In the genomic region with DNA sequence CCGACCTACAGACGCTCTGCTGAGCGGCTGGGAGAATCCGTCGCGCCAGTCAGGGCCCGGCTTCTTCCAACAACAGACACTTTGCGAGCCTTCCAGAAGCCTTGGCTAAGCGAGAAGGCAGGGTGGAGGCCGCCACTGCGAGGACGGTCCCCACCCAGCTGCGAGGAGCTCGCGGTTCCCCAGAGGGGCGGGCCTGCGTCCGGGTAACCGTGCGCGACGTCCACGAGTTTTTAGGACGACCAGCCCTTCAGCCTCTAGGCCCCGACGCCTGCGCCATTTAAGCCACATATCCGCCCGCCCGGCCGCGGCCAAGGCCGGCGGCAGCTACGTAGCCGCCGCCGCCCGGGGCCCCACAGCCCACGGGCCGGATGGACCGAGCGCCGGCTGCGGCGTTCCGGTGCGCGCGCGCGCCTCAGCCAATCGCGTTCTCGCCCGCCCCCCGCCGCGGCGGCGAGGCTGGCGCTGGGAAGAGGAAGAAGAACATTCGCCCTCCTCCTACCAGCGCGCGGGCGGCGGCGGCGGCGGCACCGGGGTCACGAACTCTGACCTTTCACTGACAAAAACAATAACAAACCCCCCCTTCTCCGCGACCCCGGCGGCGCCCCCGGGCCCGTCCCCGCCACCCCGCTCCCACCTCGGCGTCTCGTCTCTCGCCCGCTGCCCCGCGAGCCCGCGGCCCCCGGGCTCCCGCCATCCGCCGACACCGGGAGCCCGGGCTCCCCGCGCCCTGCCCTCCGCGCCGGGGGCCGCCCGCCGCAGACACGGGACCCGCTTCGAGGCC, we compare ENCODE assay signal across 1 cellular context.
TF ChIP-seq lines count a peak whose summit lies in the region.

A gene (plus strand): TSS at position 479 of the 781 bp plus-strand sequence. CDS start 56,332 bp downstream, outside the sequence.

TF ChIP-seq in K562, 482 proteins besides CTCF, POLR2A, EP300 and RAD21 (continued from another document and continues in another):
- TF ChIP-seq, protein P1, sequence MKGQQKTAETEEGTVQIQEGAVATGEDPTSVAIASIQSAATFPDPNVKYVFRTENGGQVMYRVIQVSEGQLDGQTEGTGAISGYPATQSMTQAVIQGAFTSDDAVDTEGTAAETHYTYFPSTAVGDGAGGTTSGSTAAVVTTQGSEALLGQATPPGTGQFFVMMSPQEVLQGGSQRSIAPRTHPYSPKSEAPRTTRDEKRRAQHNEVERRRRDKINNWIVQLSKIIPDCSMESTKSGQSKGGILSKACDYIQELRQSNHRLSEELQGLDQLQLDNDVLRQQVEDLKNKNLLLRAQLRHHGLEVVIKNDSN (CRISPR knock-in tag; IDR thresholded peaks at IDR 0.05) = 0 out of 2 replicates have a peak, but pooled peaks have one; percentile 17
- TF ChIP-seq MTA2 (IDR thresholded peaks at IDR 0.05; ENCODE audit: low read depth) (peak; percentile 24; the same call in 1 of the 2 replicates), COPS2 (conservative IDR thresholded peaks at IDR 0.05) (no peak), NRF1 (conservative IDR thresholded peaks at IDR 0.05 in 1 of 2, IDR thresholded peaks at IDR 0.05 in 1 of 2) (peak; percentile 77 to 83; a peak in 3 of 4 replicates), ZNF232 (CRISPR knock-in tag; IDR thresholded peaks at IDR 0.05) (0 out of 2 replicates have a peak, but pooled peaks have one; percentile 13), ZNF12 (CRISPR knock-in tag; IDR thresholded peaks at IDR 0.05) (no peak; the same call in 1 of the 2 replicates), TAF15 (IDR thresholded peaks at IDR 0.05; ENCODE audit: low read depth, low read length) (no peak), HNRNPLL (IDR thresholded peaks at IDR 0.05; ENCODE audit: low read depth, low read length, poor library complexity, severe bottlenecking) (peak; percentile 85), PML (IDR thresholded peaks at IDR 0.05; ENCODE audit: low read length) (peak; percentile 45; the same call in 1 of the 2 replicates), BCOR (IDR thresholded peaks at IDR 0.05) (0 out of 2 replicates have a peak, but pooled peaks have one; percentile 20), ZNF695 (CRISPR knock-in tag; IDR thresholded peaks at IDR 0.05) (no peak), DDX20 (tag; IDR thresholded peaks at IDR 0.05; ENCODE audit: low read depth) (no peak), ZNF24 (IDR thresholded peaks at IDR 0.05) (peak; percentile 29; the same call in 1 of the 2 replicates), ESRRA (IDR thresholded peaks at IDR 0.05; ENCODE audit: borderline replicate concordance, low read depth) (no peak; the same call in 1 of the 2 replicates), MTF1 (CRISPR knock-in tag; IDR thresholded peaks at IDR 0.05; ENCODE audit: borderline replicate concordance) (no peak), C11orf30 (IDR thresholded peaks at IDR 0.05; ENCODE audit: low read depth) (no peak), PHF21A (IDR thresholded peaks at IDR 0.05; ENCODE audit: borderline replicate concordance, low read depth) (no peak), CBX3 (IDR thresholded peaks at IDR 0.05; ENCODE audit: borderline replicate concordance in 1 of 2, low read length in 2 of 2) (no peak), MXI1 (IDR thresholded peaks at IDR 0.05; ENCODE audit: low read depth, low read length) (no peak), SAP30 (IDR thresholded peaks at IDR 0.05; ENCODE audit: borderline replicate concordance, insufficient read depth, low read depth, low read length, poor library complexity, severe bottlenecking) (peak; percentile 77), POLR2AphosphoS2 (IDR thresholded peaks at IDR 0.05; ENCODE audit: low read length) (0 out of 2 replicates have a peak, but pooled peaks have one; percentile 43), CCNT2 (IDR thresholded peaks at IDR 0.05; ENCODE audit: borderline replicate concordance, extremely low read depth, insufficient read length, low read depth, low read length) (peak; percentile 87), YBX1 (IDR thresholded peaks at IDR 0.05) (no peak), MYNN (IDR thresholded peaks at IDR 0.05) (no peak), MYNN (CRISPR knock-in tag; IDR thresholded peaks at IDR 0.05) (no peak), ERF (CRISPR knock-in tag; IDR thresholded peaks at IDR 0.05) (0 out of 2 replicates have a peak, but pooled peaks have one; percentile 74), GTF2F1 (IDR thresholded peaks at IDR 0.05; ENCODE audit: low read depth, low read length) (0 out of 2 replicates have a peak, but pooled peaks have one; percentile 46), ILF3 (IDR thresholded peaks at IDR 0.05; ENCODE audit: borderline replicate concordance) (peak; percentile 41; the same call in 1 of the 2 replicates), SIN3A (IDR thresholded peaks at IDR 0.05; ENCODE audit: borderline replicate concordance in 2 of 2, control insufficient read depth in 1 of 2, low read depth in 2 of 2, low read length in 2 of 2) (peak; percentile 74 to 87; a peak in 3 of 4 replicates), CBFA2T2 (conservative IDR thresholded peaks at IDR 0.05) (no peak), ETV5 (CRISPR knock-in tag; IDR thresholded peaks at IDR 0.05; ENCODE audit: low read depth) (0 out of 2 replicates have a peak, but pooled peaks have one; percentile 33), SMARCA5 (IDR thresholded peaks at IDR 0.05) (no peak)
- TF ChIP-seq, protein P2, sequence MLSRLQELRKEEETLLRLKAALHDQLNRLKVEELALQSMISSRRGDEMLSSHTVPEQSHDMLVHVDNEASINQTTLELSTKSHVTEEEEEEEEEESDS (CRISPR knock-in tag; IDR thresholded peaks at IDR 0.05) = no peak
- TF ChIP-seq, protein P3, sequence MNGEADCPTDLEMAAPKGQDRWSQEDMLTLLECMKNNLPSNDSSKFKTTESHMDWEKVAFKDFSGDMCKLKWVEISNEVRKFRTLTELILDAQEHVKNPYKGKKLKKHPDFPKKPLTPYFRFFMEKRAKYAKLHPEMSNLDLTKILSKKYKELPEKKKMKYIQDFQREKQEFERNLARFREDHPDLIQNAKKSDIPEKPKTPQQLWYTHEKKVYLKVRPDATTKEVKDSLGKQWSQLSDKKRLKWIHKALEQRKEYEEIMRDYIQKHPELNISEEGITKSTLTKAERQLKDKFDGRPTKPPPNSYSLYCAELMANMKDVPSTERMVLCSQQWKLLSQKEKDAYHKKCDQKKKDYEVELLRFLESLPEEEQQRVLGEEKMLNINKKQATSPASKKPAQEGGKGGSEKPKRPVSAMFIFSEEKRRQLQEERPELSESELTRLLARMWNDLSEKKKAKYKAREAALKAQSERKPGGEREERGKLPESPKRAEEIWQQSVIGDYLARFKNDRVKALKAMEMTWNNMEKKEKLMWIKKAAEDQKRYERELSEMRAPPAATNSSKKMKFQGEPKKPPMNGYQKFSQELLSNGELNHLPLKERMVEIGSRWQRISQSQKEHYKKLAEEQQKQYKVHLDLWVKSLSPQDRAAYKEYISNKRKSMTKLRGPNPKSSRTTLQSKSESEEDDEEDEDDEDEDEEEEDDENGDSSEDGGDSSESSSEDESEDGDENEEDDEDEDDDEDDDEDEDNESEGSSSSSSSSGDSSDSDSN (IDR thresholded peaks at IDR 0.05; ENCODE audit: borderline replicate concordance in 1 of 2, low read depth in 2 of 2, low read length in 2 of 2) = peak; percentile 48 to 87; a peak in 3 of 4 replicates
- TF ChIP-seq, protein P4, sequence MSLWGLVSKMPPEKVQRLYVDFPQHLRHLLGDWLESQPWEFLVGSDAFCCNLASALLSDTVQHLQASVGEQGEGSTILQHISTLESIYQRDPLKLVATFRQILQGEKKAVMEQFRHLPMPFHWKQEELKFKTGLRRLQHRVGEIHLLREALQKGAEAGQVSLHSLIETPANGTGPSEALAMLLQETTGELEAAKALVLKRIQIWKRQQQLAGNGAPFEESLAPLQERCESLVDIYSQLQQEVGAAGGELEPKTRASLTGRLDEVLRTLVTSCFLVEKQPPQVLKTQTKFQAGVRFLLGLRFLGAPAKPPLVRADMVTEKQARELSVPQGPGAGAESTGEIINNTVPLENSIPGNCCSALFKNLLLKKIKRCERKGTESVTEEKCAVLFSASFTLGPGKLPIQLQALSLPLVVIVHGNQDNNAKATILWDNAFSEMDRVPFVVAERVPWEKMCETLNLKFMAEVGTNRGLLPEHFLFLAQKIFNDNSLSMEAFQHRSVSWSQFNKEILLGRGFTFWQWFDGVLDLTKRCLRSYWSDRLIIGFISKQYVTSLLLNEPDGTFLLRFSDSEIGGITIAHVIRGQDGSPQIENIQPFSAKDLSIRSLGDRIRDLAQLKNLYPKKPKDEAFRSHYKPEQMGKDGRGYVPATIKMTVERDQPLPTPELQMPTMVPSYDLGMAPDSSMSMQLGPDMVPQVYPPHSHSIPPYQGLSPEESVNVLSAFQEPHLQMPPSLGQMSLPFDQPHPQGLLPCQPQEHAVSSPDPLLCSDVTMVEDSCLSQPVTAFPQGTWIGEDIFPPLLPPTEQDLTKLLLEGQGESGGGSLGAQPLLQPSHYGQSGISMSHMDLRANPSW (CRISPR knock-in tag; IDR thresholded peaks at IDR 0.05) = no peak
- TF ChIP-seq, protein P5, sequence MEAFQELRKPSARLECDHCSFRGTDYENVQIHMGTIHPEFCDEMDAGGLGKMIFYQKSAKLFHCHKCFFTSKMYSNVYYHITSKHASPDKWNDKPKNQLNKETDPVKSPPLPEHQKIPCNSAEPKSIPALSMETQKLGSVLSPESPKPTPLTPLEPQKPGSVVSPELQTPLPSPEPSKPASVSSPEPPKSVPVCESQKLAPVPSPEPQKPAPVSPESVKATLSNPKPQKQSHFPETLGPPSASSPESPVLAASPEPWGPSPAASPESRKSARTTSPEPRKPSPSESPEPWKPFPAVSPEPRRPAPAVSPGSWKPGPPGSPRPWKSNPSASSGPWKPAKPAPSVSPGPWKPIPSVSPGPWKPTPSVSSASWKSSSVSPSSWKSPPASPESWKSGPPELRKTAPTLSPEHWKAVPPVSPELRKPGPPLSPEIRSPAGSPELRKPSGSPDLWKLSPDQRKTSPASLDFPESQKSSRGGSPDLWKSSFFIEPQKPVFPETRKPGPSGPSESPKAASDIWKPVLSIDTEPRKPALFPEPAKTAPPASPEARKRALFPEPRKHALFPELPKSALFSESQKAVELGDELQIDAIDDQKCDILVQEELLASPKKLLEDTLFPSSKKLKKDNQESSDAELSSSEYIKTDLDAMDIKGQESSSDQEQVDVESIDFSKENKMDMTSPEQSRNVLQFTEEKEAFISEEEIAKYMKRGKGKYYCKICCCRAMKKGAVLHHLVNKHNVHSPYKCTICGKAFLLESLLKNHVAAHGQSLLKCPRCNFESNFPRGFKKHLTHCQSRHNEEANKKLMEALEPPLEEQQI (IDR thresholded peaks at IDR 0.05) = no peak
- TF ChIP-seq, protein P6, sequence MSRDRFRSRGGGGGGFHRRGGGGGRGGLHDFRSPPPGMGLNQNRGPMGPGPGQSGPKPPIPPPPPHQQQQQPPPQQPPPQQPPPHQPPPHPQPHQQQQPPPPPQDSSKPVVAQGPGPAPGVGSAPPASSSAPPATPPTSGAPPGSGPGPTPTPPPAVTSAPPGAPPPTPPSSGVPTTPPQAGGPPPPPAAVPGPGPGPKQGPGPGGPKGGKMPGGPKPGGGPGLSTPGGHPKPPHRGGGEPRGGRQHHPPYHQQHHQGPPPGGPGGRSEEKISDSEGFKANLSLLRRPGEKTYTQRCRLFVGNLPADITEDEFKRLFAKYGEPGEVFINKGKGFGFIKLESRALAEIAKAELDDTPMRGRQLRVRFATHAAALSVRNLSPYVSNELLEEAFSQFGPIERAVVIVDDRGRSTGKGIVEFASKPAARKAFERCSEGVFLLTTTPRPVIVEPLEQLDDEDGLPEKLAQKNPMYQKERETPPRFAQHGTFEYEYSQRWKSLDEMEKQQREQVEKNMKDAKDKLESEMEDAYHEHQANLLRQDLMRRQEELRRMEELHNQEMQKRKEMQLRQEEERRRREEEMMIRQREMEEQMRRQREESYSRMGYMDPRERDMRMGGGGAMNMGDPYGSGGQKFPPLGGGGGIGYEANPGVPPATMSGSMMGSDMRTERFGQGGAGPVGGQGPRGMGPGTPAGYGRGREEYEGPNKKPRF (IDR thresholded peaks at IDR 0.05; ENCODE audit: low read depth, low read length) = no peak
- TF ChIP-seq, protein P7, sequence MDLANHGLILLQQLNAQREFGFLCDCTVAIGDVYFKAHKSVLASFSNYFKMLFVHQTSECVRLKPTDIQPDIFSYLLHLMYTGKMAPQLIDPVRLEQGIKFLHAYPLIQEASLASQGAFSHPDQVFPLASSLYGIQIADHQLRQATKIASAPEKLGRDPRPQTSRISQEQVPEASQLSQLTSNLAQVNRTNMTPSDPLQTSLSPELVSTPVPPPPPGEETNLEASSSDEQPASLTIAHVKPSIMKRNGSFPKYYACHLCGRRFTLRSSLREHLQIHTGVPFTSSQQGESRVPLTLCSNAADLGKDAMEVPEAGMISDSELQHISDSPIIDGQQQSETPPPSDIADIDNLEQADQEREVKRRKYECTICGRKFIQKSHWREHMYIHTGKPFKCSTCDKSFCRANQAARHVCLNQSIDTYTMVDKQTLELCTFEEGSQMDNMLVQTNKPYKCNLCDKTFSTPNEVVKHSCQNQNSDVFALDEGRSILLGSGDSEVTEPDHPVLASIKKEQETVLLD (IDR thresholded peaks at IDR 0.05) = no peak
- TF ChIP-seq, protein P8, sequence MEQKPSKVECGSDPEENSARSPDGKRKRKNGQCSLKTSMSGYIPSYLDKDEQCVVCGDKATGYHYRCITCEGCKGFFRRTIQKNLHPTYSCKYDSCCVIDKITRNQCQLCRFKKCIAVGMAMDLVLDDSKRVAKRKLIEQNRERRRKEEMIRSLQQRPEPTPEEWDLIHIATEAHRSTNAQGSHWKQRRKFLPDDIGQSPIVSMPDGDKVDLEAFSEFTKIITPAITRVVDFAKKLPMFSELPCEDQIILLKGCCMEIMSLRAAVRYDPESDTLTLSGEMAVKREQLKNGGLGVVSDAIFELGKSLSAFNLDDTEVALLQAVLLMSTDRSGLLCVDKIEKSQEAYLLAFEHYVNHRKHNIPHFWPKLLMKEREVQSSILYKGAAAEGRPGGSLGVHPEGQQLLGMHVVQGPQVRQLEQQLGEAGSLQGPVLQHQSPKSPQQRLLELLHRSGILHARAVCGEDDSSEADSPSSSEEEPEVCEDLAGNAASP (IDR thresholded peaks at IDR 0.05) = no peak
